ENCODE assay signal across 15 cellular contexts in genomic region chr11:73219396-73220285, GRCh38. TPM values are rescaled to one million over a fixed set of nuclear protein-coding genes. Genes with fewer than 3 reads are reported as not detected.
DNase-seq lines count a peak whose midpoint lies in the region; ATAC-seq and TF ChIP-seq lines count a peak whose summit lies in the region.
"Had no signal": no experiment of that assay in that cellular context is flagged by ENCODE, and none has a peak within 500 bp of the region (broad histone marks: within the 10 kb centered on the region; RNA-seq: fewer than 3 reads in every experiment).

No MANE protein-coding gene starts in this region.

- H3K27me3 ChIP-seq in hepatocyte (peaks cover 7% of the 10 kb centered on the region), rectal smooth muscle tissue (ENCODE audit: control insufficient read depth, insufficient read depth, low read length) (peaks cover 3% of the 10 kb centered on the region)

- H3K9me3 ChIP-seq in hepatocyte (ENCODE audit: low read depth): no peaks in the 10 kb centered on the region

- no peaks in the 10 kb centered on the region for H4K20me1 ChIP-seq in hepatocyte (ENCODE audit: insufficient read depth, poor library complexity, severe bottlenecking)

- H3K9me2 ChIP-seq in hepatocyte (replicated peaks; ENCODE audit: insufficient read depth): no peaks in the 10 kb centered on the region

- DNase-seq in T-helper 1 cell: no peak
- no peak for DNase-seq in T-cell
- DNase-seq in hepatocyte (ENCODE audit: low spot score): no peak
- no peak for DNase-seq in KBM-7
- DNase-seq: activated CD4-positive, CD25-positive, alpha-beta regulatory T cell treated with anti-CD3 and anti-CD28 coated beads, Interleukin-2, amount 50 U/mL, for 72 hours; activated T-cell treated with anti-CD3 and anti-CD28 coated beads, Interleukin-2, amount 50 U/mL, for 1 hour; NCI-H2227 treated with DMSO at 0.1 percent for 48 hours had no signal

- 91% methylated on average over 6 of the region's 6 CpGs for WGBS in hepatocyte (ENCODE audit: low lambda C conversion rate, missing lambda C conversion rate)

- H3K4me2 ChIP-seq in hepatocyte: peak overlapping the region; percentile 99

- no peak overlapping the region for H3K27ac Mint-ChIP-seq in T-helper 1 cell treated with Interleukin-12 subunit alpha and Interleukin-12 subunit beta and Interleukin-4 antibody, amounts not matched to agents 30 μg/mL and 1 μg/mL, for 36 hours
- no peak overlapping the region for H3K27ac Mint-ChIP-seq in T-cell

- peaks cover 12% of the 10 kb centered on the region for H3K4me1 ChIP-seq in hepatocyte (ENCODE audit: insufficient read depth)
- no peaks in the 10 kb centered on the region for H3K4me1 ChIP-seq in rectal smooth muscle tissue (ENCODE audit: control insufficient read depth, insufficient read depth, low read length)

- H3K79me2 ChIP-seq in hepatocyte: no peaks in the 10 kb centered on the region

- POLR2A ChIA-PET in T-cell (lab: Charles Lee): no interaction called here

- in situ Hi-C loops in KBM-7 (cut with MboI; ENCODE audit: low pct_unique_long_range_greater_than_20kb, low sequenced_read_pairs): no loop called here

- H3K36me3 ChIP-seq in hepatocyte (replicated peaks; ENCODE audit: insufficient read depth, low read depth) (no peaks in the 10 kb centered on the region), rectal smooth muscle tissue (ENCODE audit: control insufficient read depth, insufficient read depth, low read length) (no peaks in the 10 kb centered on the region)

- H3K4me1 Mint-ChIP-seq in T-helper 1 cell treated with Interleukin-12 subunit alpha and Interleukin-12 subunit beta and Interleukin-4 antibody, amounts not matched to agents 30 μg/mL and 1 μg/mL, for 36 hours (ENCODE audit: low read depth): peaks cover 9% of the 10 kb centered on the region
- peaks cover 5 to 18% (median 9%) of the 10 kb centered on the region in 3 donors for H3K4me1 Mint-ChIP-seq in T-cell

- ATAC-seq in T-cell (replicated peaks in 1 of 4): no peak
- ATAC-seq in HG03135 (IDR thresholded peaks at IDR 0.05; ENCODE audit: unreplicated experiment): no peak
- ATAC-seq in HG03460 (IDR thresholded peaks at IDR 0.05; ENCODE audit: unreplicated experiment): no peak

- peak overlapping the region; percentile 38 for H3K4me3 Mint-ChIP-seq in T-helper 1 cell treated with Interleukin-12 subunit alpha and Interleukin-12 subunit beta and Interleukin-4 antibody, amounts not matched to agents 30 μg/mL and 1 μg/mL, for 36 hours
- H3K4me3 Mint-ChIP-seq in T-cell: peak overlapping the region; percentile 13 to 37 (median 33)

- peaks cover 1% of the 10 kb centered on the region for H3K36me3 Mint-ChIP-seq in T-helper 1 cell treated with Interleukin-12 subunit alpha and Interleukin-12 subunit beta and Interleukin-4 antibody, amounts not matched to agents 30 μg/mL and 1 μg/mL, for 36 hours (ENCODE audit: low read depth)
- no peaks in the 10 kb centered on the region for H3K36me3 Mint-ChIP-seq in T-cell

- TF ChIP-seq CTCF in hepatocyte (IDR thresholded peaks at IDR 0.05; ENCODE audit: poor library complexity): no peak

- H2AFZ ChIP-seq in hepatocyte: no peak overlapping the region

- peaks cover 57% of the 10 kb centered on the region for H3K27me3 Mint-ChIP-seq in T-helper 1 cell treated with Interleukin-12 subunit alpha and Interleukin-12 subunit beta and Interleukin-4 antibody, amounts not matched to agents 30 μg/mL and 1 μg/mL, for 36 hours (ENCODE audit: low read depth)
- H3K27me3 Mint-ChIP-seq in T-cell: peaks cover 14 to 38% of the 10 kb centered on the region in 2 donors

- no peaks in the 10 kb centered on the region for H3K9me3 Mint-ChIP-seq in T-helper 1 cell treated with Interleukin-12 subunit alpha and Interleukin-12 subunit beta and Interleukin-4 antibody, amounts not matched to agents 30 μg/mL and 1 μg/mL, for 36 hours
- H3K9me3 Mint-ChIP-seq in T-cell: no peaks in the 10 kb centered on the region

- H3K4me3 ChIP-seq in hepatocyte (no peak overlapping the region), rectal smooth muscle tissue (ENCODE audit: low read length) (peak overlapping the region; percentile 5)

- CTCF ChIA-PET in T-cell (lab: Charles Lee): no interaction called here

- H3K9ac ChIP-seq in rectal smooth muscle tissue (ENCODE audit: low read length): no peak overlapping the region

- H3K27ac ChIP-seq in hepatocyte (no peak overlapping the region), rectal smooth muscle tissue (ENCODE audit: low read depth, low read length) (no peak overlapping the region)
- H3K27ac ChIP-seq: 22Rv1 had no signal

RNA-seq across cellular contexts. Expression of gene P2RY2, which starts 1.6 kb away (rescaled TPM):
- total RNA-seq in T-cell: under 1 TPM in 1 of 5 donors, not detected in 4; 0.12 TPM
- 6.3 and 6.7 TPM in 2 replicates for total RNA-seq in hepatocyte
- 1.8 and 2.5 TPM in 2 replicates for polyA plus RNA-seq in hepatocyte
- total RNA-seq: OCI-LY7, temporal lobe had no signal

RNA-seq across cellular contexts. Expression of gene P2RY6, which starts 52.5 kb away (rescaled TPM):
- total RNA-seq in T-cell (1 to 10 TPM in 1 of 5 donors, not detected in 4; 1.4 TPM), hepatocyte (2.6 and 2.9 TPM in 2 replicates)
- polyA plus RNA-seq in hepatocyte: 8.9 and 9.7 TPM in 2 replicates
- total RNA-seq: HT1080, OCI-LY7 had no signal
